ENCODE assay signal across 10 cellular contexts in the genomic region with DNA sequence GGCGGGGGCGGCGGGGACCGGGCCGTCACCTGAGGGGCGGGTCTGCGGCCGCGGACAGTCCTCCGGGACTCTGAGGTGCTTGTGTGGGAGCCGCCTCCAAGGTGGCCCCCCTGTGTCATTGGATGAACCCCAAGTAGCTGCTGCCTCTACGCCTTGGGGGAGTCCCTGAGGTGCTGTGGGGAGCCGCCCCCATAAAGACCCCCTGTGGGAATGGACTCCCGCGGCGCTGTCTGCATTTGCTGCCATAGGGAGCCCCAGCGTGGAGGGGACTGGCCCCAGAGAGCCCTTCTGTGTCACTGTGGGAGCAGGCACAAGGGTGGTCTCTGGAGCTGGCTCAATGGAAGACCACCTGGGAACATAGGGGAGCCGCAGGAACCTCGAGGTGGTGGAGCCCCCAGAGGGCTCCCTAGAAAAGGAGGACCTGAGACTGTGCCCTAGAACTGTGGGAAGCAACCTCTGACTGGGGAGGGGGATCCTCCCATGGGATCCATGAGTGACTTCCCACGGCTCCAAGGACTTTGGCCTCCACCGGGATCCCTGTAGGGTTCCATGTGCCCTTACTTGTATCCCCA. TPM values are rescaled to one million over a fixed set of nuclear protein-coding genes. Genes with fewer than 3 reads are reported as not detected.
DNase-seq lines count a peak whose midpoint lies in the region; ATAC-seq and TF ChIP-seq lines count a peak whose summit lies in the region.
"Had no signal": no experiment of that assay in that cellular context is flagged by ENCODE, and none has a peak within 500 bp of the region (broad histone marks: within the 10 kb centered on the region; RNA-seq: fewer than 3 reads in every experiment).

No MANE protein-coding gene starts in this region.

- H3K4me3 Mint-ChIP-seq in CD8-positive, alpha-beta T cell: peak overlapping the region; percentile 52
- H3K4me3 Mint-ChIP-seq in activated naive CD4-positive, alpha-beta T cell treated with anti-CD3 and anti-CD28 coated beads for 36 hours: no peak overlapping the region

- no peaks in the 10 kb centered on the region for H3F3A ChIP-seq in PC-3 (ENCODE audit: low read length, unreplicated experiment)

- H3K79me2 ChIP-seq in PC-3 (ENCODE audit: low read length): no peaks in the 10 kb centered on the region

- no peaks in the 10 kb centered on the region for H3K9me2 ChIP-seq in PC-3 (replicated peaks; ENCODE audit: low read length)

- H3K9me3 Mint-ChIP-seq in CD8-positive, alpha-beta T cell: no peaks in the 10 kb centered on the region
- H3K9me3 Mint-ChIP-seq in activated naive CD4-positive, alpha-beta T cell treated with anti-CD3 and anti-CD28 coated beads for 36 hours: no peaks in the 10 kb centered on the region

- peaks cover 18% of the 10 kb centered on the region for H3K27me3 ChIP-seq in CD8-positive, alpha-beta T cell (ENCODE audit: insufficient read depth, low read length)
- H3K27me3 ChIP-seq in PC-3 (ENCODE audit: low read length): peaks cover 57% of the 10 kb centered on the region

- H2AFZ ChIP-seq in PC-3 (ENCODE audit: low read length): no peak overlapping the region

- H3K4me1 Mint-ChIP-seq in CD8-positive, alpha-beta T cell (ENCODE audit: low read depth): peaks cover 3% of the 10 kb centered on the region
- peaks cover 25% of the 10 kb centered on the region for H3K4me1 Mint-ChIP-seq in activated naive CD4-positive, alpha-beta T cell treated with anti-CD3 and anti-CD28 coated beads for 36 hours (ENCODE audit: low read depth)

- H4K20me1 ChIP-seq in PC-3 (ENCODE audit: low read length): no peaks in the 10 kb centered on the region

- TF ChIP-seq POLR2A in GM18505 (IDR thresholded peaks at IDR 0.05; ENCODE audit: borderline replicate concordance, extremely low read depth, insufficient read depth, insufficient read length): no peak

- no peak for DNase-seq in CD8-positive, alpha-beta T cell
- DNase-seq in PC-3: no peak
- no peak for DNase-seq in fibroblast of villous mesenchyme (ENCODE audit: low read depth)
- no peak for DNase-seq in retinal pigment epithelial cell (ENCODE audit: low read depth)
- no peak for DNase-seq in activated naive CD4-positive, alpha-beta T cell treated with anti-CD3 and anti-CD28 coated beads for 36 hours
- DNase-seq: HCEC 1CT had no signal

- ATAC-seq in CD8-positive, alpha-beta T cell: peak; percentile 10
- no peak for ATAC-seq in PC-3
- no peak for ATAC-seq in HG02870 (IDR thresholded peaks at IDR 0.05; ENCODE audit: unreplicated experiment)
- ATAC-seq in HG02623 (IDR thresholded peaks at IDR 0.05; ENCODE audit: unreplicated experiment): no peak
- no peak for ATAC-seq in GM18505 (IDR thresholded peaks at IDR 0.05; ENCODE audit: unreplicated experiment)

- H3K27me3 Mint-ChIP-seq in CD8-positive, alpha-beta T cell (ENCODE audit: low read depth): peaks cover 46% of the 10 kb centered on the region
- peaks cover 51% of the 10 kb centered on the region for H3K27me3 Mint-ChIP-seq in activated naive CD4-positive, alpha-beta T cell treated with anti-CD3 and anti-CD28 coated beads for 36 hours (ENCODE audit: low read depth)

- CTCF ChIA-PET in CD8-positive, alpha-beta T cell (lab: Charles Lee): interaction anchor here (0.9 to 1.1 kb wide), 2 partner anchors 26 to 59 kb away, joined by 3 to 4 read pairs; no protein-coding TSS in a partner anchor
- CTCF ChIA-PET in PC-3 (lab: Charles Lee): no interaction called here
- CTCF ChIA-PET in activated naive CD4-positive, alpha-beta T cell treated with anti-CD3 and anti-CD28 coated beads for 36 hours (lab: Charles Lee): interaction anchor here (1.2 to 1.5 kb wide), 2 partner anchors 36 to 59 kb away, joined by 3 read pairs; no protein-coding TSS in a partner anchor

- H3K36me3 Mint-ChIP-seq in CD8-positive, alpha-beta T cell: no peaks in the 10 kb centered on the region
- no peaks in the 10 kb centered on the region for H3K36me3 Mint-ChIP-seq in activated naive CD4-positive, alpha-beta T cell treated with anti-CD3 and anti-CD28 coated beads for 36 hours (ENCODE audit: low read depth)

- H3K36me3 ChIP-seq in CD8-positive, alpha-beta T cell (ENCODE audit: insufficient read depth, low read length): no peaks in the 10 kb centered on the region
- H3K36me3 ChIP-seq in PC-3 (ENCODE audit: low read depth, low read length): no peaks in the 10 kb centered on the region

- H3K27ac Mint-ChIP-seq in CD8-positive, alpha-beta T cell: no peak overlapping the region
- H3K27ac Mint-ChIP-seq in activated naive CD4-positive, alpha-beta T cell treated with anti-CD3 and anti-CD28 coated beads for 36 hours: no peak overlapping the region

- H3K27ac ChIP-seq in CD8-positive, alpha-beta T cell (ENCODE audit: low read depth, low read length): no peak overlapping the region
- H3K27ac ChIP-seq in PC-3 (ENCODE audit: low read length): no peak overlapping the region

- intact Hi-C loops in CD8-positive, alpha-beta T cell (cut with DNase I, micrococcal nuclease): loop anchor here in 1 of 2 experiments (5.0 kb wide), 1 partner anchor 56 kb away; no protein-coding TSS in a partner anchor
- intact Hi-C loops in PC-3 (cut with micrococcal nuclease): no loop called here
- intact Hi-C loops in activated naive CD4-positive, alpha-beta T cell treated with anti-CD3 and anti-CD28 coated beads for 36 hours (cut with micrococcal nuclease): no loop called here

- TF ChIP-seq CTCF in CD8-positive, alpha-beta T cell (IDR thresholded peaks at IDR 0.05): no peak
- TF ChIP-seq CTCF in PC-3 (conservative IDR thresholded peaks at IDR 0.05; ENCODE audit: low read depth, low read length): no peak
- no peak for TF ChIP-seq CTCF in fibroblast of villous mesenchyme (IDR thresholded peaks at IDR 0.05; ENCODE audit: insufficient read depth, low read depth, low read length)
- no peak for TF ChIP-seq CTCF in retinal pigment epithelial cell (conservative IDR thresholded peaks at IDR 0.05; ENCODE audit: low read depth, low read length)

- BruUV-seq in PC-3 (replicated peaks; lab: Mats Ljungman, UMichigan): no TSS peak

- no peaks in the 10 kb centered on the region for H3K9me3 ChIP-seq in CD8-positive, alpha-beta T cell (ENCODE audit: low read length)
- no peaks in the 10 kb centered on the region for H3K9me3 ChIP-seq in PC-3 (ENCODE audit: low read length)

- peak overlapping the region; percentile 39; the same call in 1 of the 2 replicates for H3K4me2 ChIP-seq in PC-3 (ENCODE audit: low read length)

- peaks cover 4% of the 10 kb centered on the region for H3K4me1 ChIP-seq in CD8-positive, alpha-beta T cell (ENCODE audit: insufficient read depth, low read length)
- no peaks in the 10 kb centered on the region for H3K4me1 ChIP-seq in PC-3 (ENCODE audit: insufficient read depth, low read length)

- peak overlapping the region; percentile 35 for H3K4me3 ChIP-seq in CD8-positive, alpha-beta T cell (ENCODE audit: low read depth, low read length)
- H3K4me3 ChIP-seq in PC-3 (ENCODE audit: low read length) (no peak overlapping the region), fibroblast of villous mesenchyme (ENCODE audit: low read depth, low read length) (peak overlapping the region; percentile 23), retinal pigment epithelial cell (ENCODE audit: low read length) (peak overlapping the region; percentile 22)

- POLR2A ChIA-PET in CD8-positive, alpha-beta T cell (lab: Charles Lee): no interaction called here
- POLR2A ChIA-PET in PC-3 (lab: Charles Lee; ENCODE audit: unreplicated experiment): no interaction called here

- no peak overlapping the region for H3K9ac ChIP-seq in PC-3 (ENCODE audit: low read length)

RNA-seq across cellular contexts. Expression of a gene that starts 0.4 kb away (rescaled TPM):
- total RNA-seq in CD8-positive, alpha-beta T cell: not detected
- total RNA-seq in PC-3 (2014; rRNA removed) (not detected in 2 replicates), fibroblast of villous mesenchyme (not detected in 2 replicates)
- total RNA-seq in activated naive CD4-positive, alpha-beta T cell treated with anti-CD3 and anti-CD28 coated beads for 36 hours: not detected
- total RNA-seq: T-helper 1 cell treated with Interleukin-12 subunit alpha and Interleukin-12 subunit beta and Interleukin-4 antibody, amounts not matched to agents 30 ng/mL and 1 ng/mL, for 36 hours had no signal

RNA-seq across cellular contexts. Expression of a gene that starts 31.0 kb away (rescaled TPM):
- total RNA-seq in CD8-positive, alpha-beta T cell: 1 to 10 TPM; 2.1 to 2.2 TPM
- total RNA-seq in PC-3 (2014; rRNA removed): 7.3 and 9.3 TPM in 2 replicates
- total RNA-seq in fibroblast of villous mesenchyme: 16.1 and 18.1 TPM in 2 replicates
- 10 to 100 TPM; 11.4 to 12.0 TPM for total RNA-seq in activated naive CD4-positive, alpha-beta T cell treated with anti-CD3 and anti-CD28 coated beads for 36 hours
